In genomic region chr19:12945479-12946091, GRCh38 we compare ENCODE assay signal across 8 cellular contexts. TPM values are rescaled to one million over a fixed set of nuclear protein-coding genes. Genes with fewer than 3 reads are reported as not detected.
A peak's percentile ranks its signal among the peaks of the same experiment; 100 is the strongest.
DNase-seq lines count a peak whose midpoint lies in the region; TF ChIP-seq lines count a peak whose summit lies in the region.

TSS of gene RAD23A (plus strand) at chr19:12945862. CDS start at chr19:12945949, 87 bp downstream.

- no peak for TF ChIP-seq CTCF in GM20000 (IDR thresholded peaks at IDR 0.05; ENCODE audit: extremely low read depth, missing control alignments)

- DNase-seq in COLO668 (lab: John Stamatoyannopoulos, UW; ENCODE audit: unreplicated experiment) (peak; percentile 99), GM20000 (ENCODE audit: low spot score) (peak; percentile 95), HT-29 (ENCODE audit: low spot score) (peak; percentile 95), lung microvascular endothelial cell (ENCODE audit: low read depth in 2 of 2) (peak; percentile 99)
- peak; percentile 97 for DNase-seq in NK-92 treated with Interleukin-12 subunit alpha and Interleukin-12 subunit beta, amount 100 ng/mL, for 24 hours (lab: John Stamatoyannopoulos, UW)
- DNase-seq in activated CD8-positive, alpha-beta memory T cell treated with anti-CD3 and anti-CD28 coated beads for 24 hours: peak; percentile 99
- peak; percentile 98 for DNase-seq in effector CD8-positive, alpha-beta T cell (lab: John Stamatoyannopoulos, UW)
- peak; percentile 96 to 98 (median 98) for DNase-seq in stimulated activated CD4-positive, alpha-beta T cell treated with anti-CD3 and anti-CD28 coated beads, TNF-alpha, amount 100 ng/mL, for 4 hours (ENCODE audit: low read depth in 3 of 3)

RNA-seq across cellular contexts. Expression of gene RAD23A, which starts in this region (rescaled TPM):
- 217 TPM in 2 replicates for total RNA-seq in HT-29 (2014; rRNA removed; shearing (Covaris generic))
- 36.8 and 60.5 TPM in 2 replicates for total RNA-seq in lung microvascular endothelial cell

Comparison
In these comparisons a context has a peak if more than half of its experiments do, and no peak if none do; other contexts are left out.
1. Peak in every context shown above with its lines: DNase-seq.